ENCODE assay signal across 32 cellular contexts in the genomic region with DNA sequence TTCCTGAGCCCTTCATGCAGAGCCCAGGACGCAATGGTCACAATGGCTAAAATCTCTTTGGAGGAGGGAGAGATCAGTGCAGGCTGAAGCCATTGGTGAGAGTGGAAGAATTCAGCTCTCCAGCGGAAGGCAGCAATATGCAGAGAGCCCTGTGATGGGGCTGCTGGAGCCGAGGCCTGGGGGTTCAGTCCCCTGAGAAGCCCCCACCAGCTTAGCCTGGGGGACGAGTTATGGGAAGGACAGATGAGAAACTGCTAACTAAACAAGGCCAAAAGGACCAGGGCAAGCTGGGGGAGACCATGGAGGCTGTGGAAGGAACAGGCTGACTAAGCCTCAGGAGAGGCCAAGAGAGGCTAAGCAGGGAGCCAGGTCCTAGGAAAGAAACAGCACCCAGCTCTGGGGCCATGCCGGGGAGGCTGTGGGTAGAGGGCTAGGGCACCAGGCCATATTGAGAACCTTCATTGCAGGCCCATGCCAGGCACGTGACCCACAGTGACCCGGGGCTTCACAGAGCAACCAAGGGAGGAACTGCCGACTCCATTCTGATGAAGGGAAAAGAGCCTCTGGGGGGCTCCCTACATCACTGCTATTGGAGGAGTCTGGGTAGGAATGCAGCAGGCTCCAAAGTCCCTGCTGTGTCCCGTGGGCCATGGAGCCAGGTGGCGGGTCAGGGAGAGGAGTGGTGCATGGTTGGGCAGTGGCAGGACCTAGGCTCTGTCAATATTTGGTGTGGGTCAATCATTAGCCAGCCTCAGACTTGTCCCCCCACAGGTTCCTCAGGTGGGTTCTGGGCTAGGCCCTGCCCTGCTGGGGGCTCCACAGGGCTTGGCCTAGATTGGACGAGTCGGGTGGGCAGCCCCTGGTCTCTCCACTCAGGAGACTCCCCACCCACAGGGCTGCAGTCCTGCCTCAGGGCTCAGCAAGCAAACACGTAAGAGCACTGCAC. TPM values are rescaled to one million over a fixed set of nuclear protein-coding genes. Genes with fewer than 3 reads are reported as not detected.
DNase-seq lines count a peak whose midpoint lies in the region; ATAC-seq, FAIRE-seq and TF ChIP-seq lines count a peak whose summit lies in the region.
"Had no signal": no experiment of that assay in that cellular context is flagged by ENCODE, and none has a peak within 500 bp of the region (broad histone marks: within the 10 kb centered on the region; RNA-seq: fewer than 3 reads in every experiment).

No MANE protein-coding gene starts in this region.

- H2AFZ ChIP-seq in neuronal stem cell (ENCODE audit: low read length), result peak overlapping the region; percentile 89

- no peak overlapping the region for H3K4me3 ChIP-seq in A549
- no peak overlapping the region for H3K4me3 ChIP-seq in neuronal stem cell (ENCODE audit: low read length in 2 of 2)
- H3K4me3 ChIP-seq in brain microvascular endothelial cell (ENCODE audit: low read depth, low read length), result no peak overlapping the region
- H3K4me3 ChIP-seq in suprapubic skin, result no peak overlapping the region
- no peak overlapping the region for H3K4me3 ChIP-seq in CD8-positive, alpha-beta T cell (ENCODE audit: low read depth, low read length)
- H3K4me3 ChIP-seq: gastrocnemius medialis, spleen had no signal

- H3K14ac ChIP-seq in neuronal stem cell (ENCODE audit: low read length), result peak overlapping the region; percentile 3

- H3K36me3 ChIP-seq in neuronal stem cell (replicated peaks in 1 of 2; ENCODE audit: control insufficient read depth in 2 of 2, insufficient read depth in 2 of 2, low read length in 2 of 2), result no peaks in the 10 kb centered on the region
- no peaks in the 10 kb centered on the region for H3K36me3 ChIP-seq in brain microvascular endothelial cell (replicated peaks)
- H3K36me3 ChIP-seq in suprapubic skin, result no peaks in the 10 kb centered on the region
- no peaks in the 10 kb centered on the region for H3K36me3 ChIP-seq in CD8-positive, alpha-beta T cell (ENCODE audit: insufficient read depth, low read length)
- H3K36me3 ChIP-seq: gastrocnemius medialis, spleen had no signal

- peak overlapping the region; percentile 91 for H2AK5ac ChIP-seq in neuronal stem cell (ENCODE audit: low read depth, low read length)

- peak overlapping the region; percentile 19 for H4K8ac ChIP-seq in neuronal stem cell (ENCODE audit: low read depth, low read length)

- TF ChIP-seq EP300 in A549 (IDR thresholded peaks at IDR 0.05), result no peak
- no peak for TF ChIP-seq EP300 in suprapubic skin (IDR thresholded peaks at IDR 0.05)

- H3K9me3 Mint-ChIP-seq in CD8-positive, alpha-beta T cell, result peaks cover 12% of the 10 kb centered on the region

- peaks cover 26% of the 10 kb centered on the region for H3K9me3 ChIP-seq in A549
- peaks cover 7 to 8% of the 10 kb centered on the region in 2 donors for H3K9me3 ChIP-seq in neuronal stem cell (replicated peaks in 1 of 2; ENCODE audit: control insufficient read depth in 2 of 2, insufficient read depth in 1 of 2, low read depth in 1 of 2, low read length in 2 of 2)
- H3K9me3 ChIP-seq in suprapubic skin, result no peaks in the 10 kb centered on the region
- no peaks in the 10 kb centered on the region for H3K9me3 ChIP-seq in CD8-positive, alpha-beta T cell (ENCODE audit: low read length)
- H3K9me3 ChIP-seq: gastrocnemius medialis had no signal

- CTCF ChIA-PET in A549 (lab: Yijun Ruan, JAX), result interaction anchor here (1.3 to 3.3 kb wide), 4 partner anchors 13 to 113 kb away, joined by 6 to 9 read pairs (median 8); no protein-coding TSS in a partner anchor
- CTCF ChIA-PET in CD8-positive, alpha-beta T cell (lab: Charles Lee), result no interaction called here

- no peak overlapping the region for H3K9ac ChIP-seq in neuronal stem cell (ENCODE audit: low read depth, low read length, poor library complexity)

- H3K27me3 Mint-ChIP-seq in CD8-positive, alpha-beta T cell (ENCODE audit: low read depth), result no peaks in the 10 kb centered on the region
- H3K27me3 Mint-ChIP-seq: activated naive CD4-positive, alpha-beta T cell treated with anti-CD3 and anti-CD28 coated beads, Interleukin-2, amount 50 U/mL, for 24 hours; stimulated activated naive CD8-positive, alpha-beta T cell treated with anti-CD3 and anti-CD28 coated beads, Interleukin-15, amount 100 ng/mL, for 72 hours had no signal

- no peak overlapping the region for H4K91ac ChIP-seq in neuronal stem cell (ENCODE audit: low read depth, low read length, poor library complexity)

- no peaks in the 10 kb centered on the region for H3K79me1 ChIP-seq in neuronal stem cell (ENCODE audit: low read depth, low read length)

- ATAC-seq in A549, result peak; percentile 39 to 40; a peak in 5 of 6 replicates
- peak; percentile 95 for ATAC-seq in left lobe of liver
- ATAC-seq in CD8-positive, alpha-beta T cell, result no peak
- ATAC-seq: activated CD8-positive, alpha-beta memory T cell treated with anti-CD3 and anti-CD28 coated beads, Interleukin-2, amount 10 ng/mL, durations not matched to agents 7 days and 5 days; gastrocnemius medialis; stimulated activated naive CD8-positive, alpha-beta T cell treated with anti-CD3 and anti-CD28 coated beads, Interleukin-15, amount 100 ng/mL, for 72 hours had no signal

- H3K4me1 Mint-ChIP-seq in CD8-positive, alpha-beta T cell (ENCODE audit: low read depth), result no peaks in the 10 kb centered on the region
- H3K4me1 Mint-ChIP-seq: activated CD4-positive, alpha-beta T cell treated with anti-CD3 and anti-CD28 coated beads, Interleukin-2, amount 10 ng/mL, durations not matched to agents 24 days and 14 days; activated CD8-positive, alpha-beta memory T cell treated with anti-CD3 and anti-CD28 coated beads, Interleukin-2, amount 10 ng/mL, durations not matched to agents 7 days and 5 days; activated naive CD4-positive, alpha-beta T cell treated with anti-CD3 and anti-CD28 coated beads, Interleukin-2, amount 50 U/mL, for 24 hours; stimulated activated naive CD8-positive, alpha-beta T cell treated with anti-CD3 and anti-CD28 coated beads, Interleukin-15, amount 100 ng/mL, for 72 hours had no signal

- no peak overlapping the region for H3K27ac Mint-ChIP-seq in CD8-positive, alpha-beta T cell
- H3K27ac Mint-ChIP-seq: activated CD4-positive, alpha-beta T cell treated with anti-CD3 and anti-CD28 coated beads, Interleukin-2, amount 10 ng/mL, durations not matched to agents 24 days and 14 days; activated CD8-positive, alpha-beta memory T cell treated with anti-CD3 and anti-CD28 coated beads, Interleukin-2, amount 10 ng/mL, durations not matched to agents 7 days and 5 days; activated naive CD4-positive, alpha-beta T cell treated with anti-CD3 and anti-CD28 coated beads, Interleukin-2, amount 50 U/mL, for 24 hours; stimulated activated naive CD8-positive, alpha-beta T cell treated with anti-CD3 and anti-CD28 coated beads, Interleukin-15, amount 100 ng/mL, for 72 hours; T-helper 1 cell treated with Interleukin-12 subunit alpha and Interleukin-12 subunit beta and Interleukin-4 antibody, amounts not matched to agents 30 μg/mL and 1 μg/mL, for 36 hours had no signal

- H3K18ac ChIP-seq in neuronal stem cell (ENCODE audit: low read length), result peak overlapping the region; percentile 93

- no peak for FAIRE-seq in A549 (lab: Jason Lieb, UNC)
- FAIRE-seq: astrocyte, G401.6, GM18507, RCC 7860 had no signal

- TF ChIP-seq CTCF in A549 (IDR thresholded peaks at IDR 0.05) (no peak), brain microvascular endothelial cell (IDR thresholded peaks at IDR 0.05; ENCODE audit: low read depth, low read length, missing control alignments) (no peak), suprapubic skin (IDR thresholded peaks at IDR 0.05) (no peak)
- TF ChIP-seq CTCF in CD8-positive, alpha-beta T cell (IDR thresholded peaks at IDR 0.05), result no peak

- H2BK120ac ChIP-seq in neuronal stem cell (ENCODE audit: low read depth, low read length), result peak overlapping the region; percentile 56

- POLR2A ChIA-PET in A549 (lab: Yijun Ruan, JAX), result no interaction called here
- POLR2A ChIA-PET in CD8-positive, alpha-beta T cell (lab: Charles Lee), result interaction anchor here (0.6 kb wide), 2 partner anchors 39 to 264 kb away, joined by 3 read pairs; no protein-coding TSS in a partner anchor

- H3K23ac ChIP-seq in neuronal stem cell (ENCODE audit: low read depth, low read length, poor library complexity), result no peak overlapping the region

- in situ Hi-C loops in brain microvascular endothelial cell (cut with HindIII; ENCODE audit: low pct_ligation_motif_present, low sequenced_read_pairs), result no loop called here

- H3K27me3 ChIP-seq in neuronal stem cell (ENCODE audit: control insufficient read depth in 3 of 3, insufficient read depth in 3 of 3, low read depth in 1 of 3, low read length in 3 of 3), result no peaks in the 10 kb centered on the region
- H3K27me3 ChIP-seq in brain microvascular endothelial cell (replicated peaks), result no peaks in the 10 kb centered on the region
- H3K27me3 ChIP-seq in suprapubic skin, result no peaks in the 10 kb centered on the region
- H3K27me3 ChIP-seq in CD8-positive, alpha-beta T cell (ENCODE audit: insufficient read depth, low read length), result no peaks in the 10 kb centered on the region
- H3K27me3 ChIP-seq: gastrocnemius medialis, spleen had no signal

- intact Hi-C loops in CD8-positive, alpha-beta T cell (cut with DNase I, micrococcal nuclease), result no loop called here

- H3K4me1 ChIP-seq in A549 (peaks cover 7% of the 10 kb centered on the region), neuronal stem cell (ENCODE audit: control insufficient read depth in 2 of 2, insufficient read depth in 1 of 2, low read depth in 1 of 2, low read length in 2 of 2) (peaks cover 5 to 15% of the 10 kb centered on the region in 2 donors), suprapubic skin (no peaks in the 10 kb centered on the region)
- no peaks in the 10 kb centered on the region for H3K4me1 ChIP-seq in CD8-positive, alpha-beta T cell (ENCODE audit: insufficient read depth, low read length)
- H3K4me1 ChIP-seq: gastrocnemius medialis, spleen had no signal

- H2BK12ac ChIP-seq in neuronal stem cell (ENCODE audit: low read length), result peak overlapping the region; percentile 24

- H3K4me2 ChIP-seq in A549 (0 out of 3 replicates have a peak overlapping the region, but pooled peaks have one; percentile 21), neuronal stem cell (ENCODE audit: insufficient read depth, low read length, poor library complexity, severe bottlenecking) (no peak overlapping the region)

- H2BK5ac ChIP-seq in neuronal stem cell (ENCODE audit: low read length), result no peak overlapping the region

- no peak overlapping the region for H2BK15ac ChIP-seq in neuronal stem cell (ENCODE audit: low read length)

- H3K4ac ChIP-seq in neuronal stem cell (ENCODE audit: low read length), result no peak overlapping the region

- no peak overlapping the region for H3K4me3 Mint-ChIP-seq in CD8-positive, alpha-beta T cell
- H3K4me3 Mint-ChIP-seq: activated CD4-positive, alpha-beta T cell treated with anti-CD3 and anti-CD28 coated beads, Interleukin-2, amount 10 ng/mL, durations not matched to agents 24 days and 14 days; activated CD8-positive, alpha-beta memory T cell treated with anti-CD3 and anti-CD28 coated beads, Interleukin-2, amount 10 ng/mL, durations not matched to agents 7 days and 5 days; activated naive CD4-positive, alpha-beta T cell treated with anti-CD3 and anti-CD28 coated beads, Interleukin-2, amount 50 U/mL, for 24 hours; stimulated activated naive CD8-positive, alpha-beta T cell treated with anti-CD3 and anti-CD28 coated beads, Interleukin-15, amount 100 ng/mL, for 72 hours; T-helper 1 cell treated with Interleukin-12 subunit alpha and Interleukin-12 subunit beta and Interleukin-4 antibody, amounts not matched to agents 30 μg/mL and 1 μg/mL, for 36 hours had no signal

- H3K36me3 Mint-ChIP-seq in CD8-positive, alpha-beta T cell, result no peaks in the 10 kb centered on the region

- WGBS in A549 (ENCODE audit: missing lambda C conversion rate), result 79% methylated on average over 11 of the region's 13 CpGs
- WGBS in neuronal stem cell (ENCODE audit: extremely low coverage in 2 of 2, insufficient read length in 2 of 2, insufficient replicate concordance in 1 of 2), 2 donors, result no CpG with 5 or more reads among the region's 13 CpGs
- 77% methylated on average over 10 of the region's 13 CpGs for WGBS in suprapubic skin

- DNase-seq in A549 (ENCODE audit: low read depth in 1 of 2, low spot score in 1 of 2) (no peak), HuH-7 (ENCODE audit: low spot score) (peak; percentile 77), left lobe of liver (ENCODE audit: low spot score) (peak; percentile 95), neuronal stem cell (ENCODE audit: low spot score) (peak; percentile 32), brain microvascular endothelial cell (no peak), suprapubic skin (ENCODE audit: low spot score in 2 of 2) (no peak), RKO (ENCODE audit: low spot score) (no peak)
- DNase-seq in CD8-positive, alpha-beta T cell, result no peak
- DNase-seq: activated CD4-positive, alpha-beta T cell treated with anti-CD3 and anti-CD28 coated beads, Interleukin-2, amount 10 ng/mL, durations not matched to agents 24 days and 14 days; activated CD8-positive, alpha-beta memory T cell treated with anti-CD3 and anti-CD28 coated beads, Interleukin-2, amount 10 ng/mL, durations not matched to agents 7 days and 5 days; C1 segment of cervical spinal cord; cerebellar nuclear complex; effector CD4-positive, alpha-beta T cell; erythroblast; gastrocnemius medialis; HCEC 1CT; islet precursor cell; Kasumi-1; mesenchymal stem cell; NCI-H1694 treated with DMSO at 0.1 percent for 48 hours; NCI-H526 treated with DMSO at 0.1 percent for 48 hours; spleen; stimulated activated CD4-positive, alpha-beta T cell treated with anti-CD3 and anti-CD28 coated beads, Interleukin-4, amount 100 ng/mL, for 24 hours; stimulated activated naive CD8-positive, alpha-beta T cell treated with anti-CD3 and anti-CD28 coated beads, Interleukin-15, amount 100 ng/mL, for 72 hours had no signal

- H3K27ac ChIP-seq in A549 (peak overlapping the region in 1 of 2 experiments; percentile 34; a peak in 2 of 6 replicates), neuronal stem cell (replicated peaks; ENCODE audit: low read length) (peak overlapping the region; percentile 36), brain microvascular endothelial cell (no peak overlapping the region), suprapubic skin (no peak overlapping the region)
- H3K27ac ChIP-seq in CD8-positive, alpha-beta T cell (ENCODE audit: low read depth, low read length), result no peak overlapping the region
- H3K27ac ChIP-seq: gastrocnemius medialis, spleen had no signal

- no peak for TF ChIP-seq RAD21 in A549 (conservative IDR thresholded peaks at IDR 0.05 in 1 of 2, IDR thresholded peaks at IDR 0.05 in 1 of 2)

- TF ChIP-seq POLR2A in A549 (IDR thresholded peaks at IDR 0.05; ENCODE audit: low read length) (no peak), suprapubic skin (IDR thresholded peaks at IDR 0.05) (no peak)

RNA-seq across cellular contexts. Expression of a gene that starts 19.8 kb away (rescaled TPM):
- polyA plus RNA-seq in A549 (2011; rRNA removed), result 2.0 and 2.6 TPM in 2 replicates
- polyA plus RNA-seq in A549 (2012; cell fraction: cytosol; rRNA removed), result 6.3 and 7.1 TPM in 2 replicates
- 5.4 and 6.3 TPM in 2 replicates for polyA plus RNA-seq in A549 (2012; cell fraction: nucleus; rRNA removed)
- polyA plus RNA-seq in A549 (2017; fragmentation: RNase III; extraction: RNeasy Plus Mini Kit Qiagen cat#74134 plus additional on column Dnase treatment), result 6.4 to 7.9 TPM (median 7.7 TPM) in 3 replicates
- polyA minus RNA-seq in A549 (2011; rRNA and poly(A)+ RNA removed), result 0.54 and 1.4 TPM in 2 replicates
- 479 TPM for total RNA-seq in left lobe of liver
- 0.07 TPM for polyA plus RNA-seq in neuronal stem cell (2013, experiment 1 of 2)
- polyA plus RNA-seq in neuronal stem cell (2013, experiment 2 of 2), result 0.07 TPM
- total RNA-seq in suprapubic skin, result 1 to 10 TPM in 1 of 4 donors, under 1 TPM in 1, not detected in 2; 0.36 to 7.1 TPM
- under 1 TPM in 1 of 2 experiments, not detected in 1; 0.33 TPM for total RNA-seq in CD8-positive, alpha-beta T cell
- total RNA-seq: pulmonary artery endothelial cell, spleen, ureter had no signal

RNA-seq across cellular contexts. Expression of a gene that starts 50.3 kb away (rescaled TPM):
- polyA plus RNA-seq in A549 (2011; rRNA removed) (29.7 and 36.1 TPM in 2 replicates), A549 (2017; fragmentation: RNase III; extraction: RNeasy Plus Mini Kit Qiagen cat#74134 plus additional on column Dnase treatment) (12.3 to 13.2 TPM (median 12.8 TPM) in 3 replicates)
- polyA plus RNA-seq in A549 (2012; cell fraction: cytosol; rRNA removed), result 4.9 and 7.0 TPM in 2 replicates
- polyA plus RNA-seq in A549 (2012; cell fraction: nucleus; rRNA removed), result 4.5 and 5.3 TPM in 2 replicates
- 43.3 and 43.6 TPM in 2 replicates for polyA minus RNA-seq in A549 (2011; rRNA and poly(A)+ RNA removed)
- total RNA-seq in left lobe of liver (48.9 TPM), suprapubic skin (10 to 100 TPM; 29.4 to 49.1 (median 44.0) TPM)
- 9.5 TPM for polyA plus RNA-seq in neuronal stem cell (2013, experiment 1 of 2)
- polyA plus RNA-seq in neuronal stem cell (2013, experiment 2 of 2), result 10.4 TPM
- 100 to 1,000 TPM; 126 to 137 TPM for total RNA-seq in CD8-positive, alpha-beta T cell

Comparison
In these comparisons a context has a peak if more than half of its experiments do, and no peak if none do; other contexts are left out.
1. DNase-seq: peak in HuH-7 (single experiment), left lobe of liver (single experiment) and neuronal stem cell (single experiment); none in A549 (0 of 2), brain microvascular endothelial cell (single experiment), suprapubic skin (0 of 2), RKO (single experiment) and CD8-positive, alpha-beta T cell (0 of 7).
2. RNA of a gene that starts 19.8 kb away (total RNA-seq): 479 TPM in left lobe of liver (single experiment); 0.36 to 7.1 TPM in suprapubic skin and 0.33 TPM in CD8-positive, alpha-beta T cell; every median in the first group is over 10 times any median in the second.